In genomic region chr13:100196380-100196779, GRCh38 we compare ENCODE assay signal across 24 cellular contexts.
DNase-seq lines count a peak whose midpoint lies in the region; ATAC-seq, FAIRE-seq and TF ChIP-seq lines count a peak whose summit lies in the region.
"Had no signal": no experiment of that assay in that cellular context is flagged by ENCODE, and none has a peak within 500 bp of the region (broad histone marks: within the 10 kb centered on the region; RNA-seq: fewer than 3 reads in every experiment).

No MANE protein-coding gene starts in this region.

- 61% methylated on average over 3 of the region's 3 CpGs for WGBS in GM12878 (ENCODE audit: insufficient coverage, insufficient replicate concordance, low lambda C conversion rate, missing lambda C conversion rate)
- WGBS in stomach, 5 donors, result 69 to 88% (median 79%) methylated on average over 3 of the region's 3 CpGs

- H4K20me1 ChIP-seq in GM23338 (replicated peaks; ENCODE audit: insufficient read depth) (no peaks in the 10 kb centered on the region), GM12878 (ENCODE audit: control insufficient read depth, insufficient read depth) (no peaks in the 10 kb centered on the region)
- H4K20me1 ChIP-seq: BLaER1 treated with 17β-estradiol and CSF1 and Interleukin-3, amounts not matched to agents 10 nM and 100 nM had no signal

- TF ChIP-seq POLR2A in GM12878 (IDR thresholded peaks at IDR 0.05; ENCODE audit: low read depth, low read length), result no peak
- no peak for TF ChIP-seq POLR2A in stomach (IDR thresholded peaks at IDR 0.05)

- CTCF ChIA-PET in GM12878 (lab: Yijun Ruan, JAX), result interaction anchor here (1.7 kb wide), 1 partner anchor 107 kb away, joined by 5 read pairs; the partner anchor contains the start of gene PCCA

- TF ChIP-seq EP300 in GM12878 (IDR thresholded peaks at IDR 0.05; ENCODE audit: borderline replicate concordance in 1 of 2, control insufficient read depth in 1 of 2, low read depth in 2 of 2, low read length in 2 of 2) (no peak), stomach (IDR thresholded peaks at IDR 0.05) (no peak)

- H3K27ac ChIP-seq in GM23338 (ENCODE audit: low read depth), result no peak overlapping the region
- no peak overlapping the region; the same call in 1 of the 2 replicates for H3K27ac ChIP-seq in SK-N-MC
- H3K27ac ChIP-seq in GM12878 (ENCODE audit: control insufficient read depth, insufficient read depth), result no peak overlapping the region
- peak overlapping the region; percentile 75 for H3K27ac ChIP-seq in iPS-18a (ENCODE audit: low read length)
- peak overlapping the region in 1 of 5 donors; percentile 77 for H3K27ac ChIP-seq in stomach
- H3K27ac ChIP-seq: BLaER1 treated with 17β-estradiol and CSF1 and Interleukin-3, amounts not matched to agents 10 nM and 100 nM; SJSA1 had no signal

- DNase-seq in GM23338 (ENCODE audit: low spot score) (no peak), SK-N-MC (ENCODE audit: low read depth, low spot score) (no peak), GM12878 (ENCODE audit: low read depth, low spot score) (no peak), glomerular visceral epithelial cell (ENCODE audit: extremely low spot score) (no peak), stomach (no peak)
- no peak for DNase-seq in stimulated activated CD4-positive, alpha-beta T cell treated with anti-CD3 and anti-CD28 coated beads, Interleukin-12 subunit alpha, Interleukin-12 subunit beta, amount 100 ng/mL, for 4 hours
- DNase-seq: AML-193; CD4-positive, alpha-beta T cell; COR-L47; NCI-H1092; NCI-H1417 treated with DMSO at 0.1 percent for 48 hours; NCI-H1694 treated with DMSO at 0.1 percent for 48 hours; NCI-H2081; NCI-H2171; NCI-H226; NCI-H510A; NCI-H69; Right ventricle myocardium superior; RPMI8226 had no signal

- TF ChIP-seq RAD21 in GM12878 (IDR thresholded peaks at IDR 0.05; ENCODE audit: insufficient read depth, low read depth, low read length), result no peak

- peaks cover 2% of the 10 kb centered on the region for H3K27me3 Mint-ChIP-seq in GM23338 (ENCODE audit: insufficient read depth, low read depth, poor library complexity)
- H3K27me3 Mint-ChIP-seq: CD4-positive, alpha-beta T cell had no signal

- TF ChIP-seq CTCF in GM23338 (conservative IDR thresholded peaks at IDR 0.05; ENCODE audit: low read depth in 2 of 2), result no peak
- no peak for TF ChIP-seq CTCF in GM12878 (IDR thresholded peaks at IDR 0.05 in 2 of 3, conservative IDR thresholded peaks at IDR 0.05 in 1 of 3; ENCODE audit: control insufficient read depth in 2 of 3, extremely low read depth in 1 of 3, insufficient read depth in 1 of 3, low read depth in 3 of 3, low read length in 3 of 3)
- no peak for TF ChIP-seq CTCF in stomach (IDR thresholded peaks at IDR 0.05)

- SMC1A ChIA-PET in GM12878 (lab: Charles Lee; ENCODE audit: uncharacterized antibody, unreplicated experiment), result no interaction called here

- H3K9me3 ChIP-seq in SK-N-MC (ENCODE audit: low read depth, low read length) (no peaks in the 10 kb centered on the region), GM12878 (replicated peaks; ENCODE audit: control insufficient read depth, insufficient read depth, low read length) (no peaks in the 10 kb centered on the region), iPS-18a (ENCODE audit: control insufficient read depth, low read depth, low read length) (no peaks in the 10 kb centered on the region), stomach (no peaks in the 10 kb centered on the region)
- H3K9me3 ChIP-seq: SJSA1 had no signal

- no peaks in the 10 kb centered on the region for H3F3A ChIP-seq in GM23338 (replicated peaks; ENCODE audit: low read depth)

- intact Hi-C loops in GM12878 (cut with micrococcal nuclease; ENCODE audit: unreplicated experiment) (no loop called here), stomach (cut with DNase I; ENCODE audit: low total_unique reads) (no loop called here)

- no peak overlapping the region for H3K27ac Mint-ChIP-seq in GM23338
- H3K27ac Mint-ChIP-seq: CD4-positive, alpha-beta T cell had no signal

- H3K36me3 ChIP-seq in GM23338 (ENCODE audit: insufficient read depth), result no peaks in the 10 kb centered on the region
- H3K36me3 ChIP-seq in SK-N-MC (ENCODE audit: insufficient read depth, low read length), result no peaks in the 10 kb centered on the region
- no peaks in the 10 kb centered on the region for H3K36me3 ChIP-seq in GM12878 (ENCODE audit: control insufficient read depth in 2 of 2, insufficient read depth in 2 of 2, low read length in 1 of 2)
- H3K36me3 ChIP-seq in iPS-18a (ENCODE audit: control insufficient read depth, low read depth, low read length), result no peaks in the 10 kb centered on the region
- peaks cover 0 to 7% (median 0%) of the 10 kb centered on the region in 4 donors for H3K36me3 ChIP-seq in stomach
- H3K36me3 ChIP-seq: BLaER1 treated with 17β-estradiol and CSF1 and Interleukin-3, amounts not matched to agents 10 nM and 100 nM had no signal

- FAIRE-seq in GM12878 (lab: Jason Lieb, UNC), result no peak
- FAIRE-seq: GM12891 had no signal

- H3K9ac ChIP-seq in SK-N-MC (ENCODE audit: insufficient read length) (peak overlapping the region; percentile 7), GM12878 (ENCODE audit: control insufficient read depth, insufficient read depth, low read length) (no peak overlapping the region), iPS-18a (ENCODE audit: low read length) (no peak overlapping the region)
- H3K9ac ChIP-seq: BLaER1 treated with 17β-estradiol and CSF1 and Interleukin-3, amounts not matched to agents 10 nM and 100 nM had no signal

- RAD21 ChIA-PET in GM12878 (lab: Charles Lee; ENCODE audit: unreplicated experiment), result interaction anchor here (1.0 to 1.4 kb wide), 2 partner anchors 10 to 19 kb away, joined by 3 read pairs; no protein-coding TSS in a partner anchor

- H3K4me1 ChIP-seq in GM23338 (ENCODE audit: insufficient read depth) (peaks cover 43% of the 10 kb centered on the region), GM12878 (ENCODE audit: control insufficient read depth, insufficient read depth, low read length) (no peaks in the 10 kb centered on the region), iPS-18a (ENCODE audit: control insufficient read depth, low read depth, low read length) (peaks cover 46% of the 10 kb centered on the region), stomach (peaks cover 0 to 49% (median 18%) of the 10 kb centered on the region in 4 donors)
- H3K4me1 ChIP-seq: BLaER1 treated with 17β-estradiol and CSF1 and Interleukin-3, amounts not matched to agents 10 nM and 100 nM; SJSA1 had no signal

- ATAC-seq in GM23338 (no peak), GM12878 (peak; percentile 27; the same call in 1 of the 3 replicates), GM21526 (IDR thresholded peaks at IDR 0.05; ENCODE audit: low FRiP score, unreplicated experiment) (no peak)

- H3K9me3 Mint-ChIP-seq in GM23338, result no peaks in the 10 kb centered on the region
- H3K9me3 Mint-ChIP-seq: CD4-positive, alpha-beta T cell had no signal

- POLR2A ChIA-PET in GM12878 (lab: Charles Lee), result no interaction called here

- H3K4me1 Mint-ChIP-seq in GM23338, result peaks cover 55% of the 10 kb centered on the region

- H3K27me3 ChIP-seq in GM23338 (ENCODE audit: insufficient read depth) (no peaks in the 10 kb centered on the region), GM12878 (replicated peaks in 1 of 2; ENCODE audit: control insufficient read depth in 2 of 2, insufficient read depth in 2 of 2, low read length in 1 of 2) (no peaks in the 10 kb centered on the region), iPS-18a (ENCODE audit: control insufficient read depth, insufficient read depth, low read length) (no peaks in the 10 kb centered on the region), stomach (no peaks in the 10 kb centered on the region)
- H3K27me3 ChIP-seq: BLaER1 treated with 17β-estradiol and CSF1 and Interleukin-3, amounts not matched to agents 10 nM and 100 nM; SJSA1 had no signal

- H3K4me3 ChIP-seq in GM23338, result no peak overlapping the region
- H3K4me3 ChIP-seq in SK-N-MC, result no peak overlapping the region
- no peak overlapping the region for H3K4me3 ChIP-seq in GM12878
- H3K4me3 ChIP-seq in iPS-18a (ENCODE audit: low read length), result no peak overlapping the region
- H3K4me3 ChIP-seq in stomach, result no peak overlapping the region
- H3K4me3 ChIP-seq: BLaER1 treated with 17β-estradiol and CSF1 and Interleukin-3, amounts not matched to agents 10 nM and 100 nM; SJSA1 had no signal

- no peaks in the 10 kb centered on the region for H3K9me2 ChIP-seq in GM23338 (ENCODE audit: insufficient read depth)

- no peak overlapping the region for H3K4me3 Mint-ChIP-seq in GM23338
- H3K4me3 Mint-ChIP-seq: CD4-positive, alpha-beta T cell had no signal

- in situ Hi-C loops in GM12878 (cut with MboI), result no loop called here

- H2AFZ ChIP-seq in GM23338 (no peak overlapping the region), GM12878 (ENCODE audit: control insufficient read depth, low read depth, low read length) (no peak overlapping the region)

- peaks cover 3% of the 10 kb centered on the region; the same call in 1 of the 3 replicates for H3K36me3 Mint-ChIP-seq in GM23338 (ENCODE audit: low read depth)

- H3K79me2 ChIP-seq in GM23338 (replicated peaks; ENCODE audit: insufficient read depth), result peaks cover 28% of the 10 kb centered on the region
- H3K79me2 ChIP-seq in GM12878 (ENCODE audit: control insufficient read depth, insufficient read depth, low read length), result no peaks in the 10 kb centered on the region

- no TSS peak for BruUV-seq in GM12878 (replicated peaks; lab: Mats Ljungman, UMichigan)

- peak overlapping the region; percentile 0; the same call in 1 of the 2 replicates for H3K4me2 ChIP-seq in GM23338
- H3K4me2 ChIP-seq in GM12878 (ENCODE audit: control insufficient read depth, insufficient read depth), result no peak overlapping the region
- H3K4me2 ChIP-seq: BLaER1 treated with 17β-estradiol and CSF1 and Interleukin-3, amounts not matched to agents 10 nM and 100 nM had no signal

TF ChIP-seq in GM12878, 131 proteins besides CTCF, POLR2A, EP300 and RAD21 (continues in another document):
- TF ChIP-seq TAF1 (IDR thresholded peaks at IDR 0.05; ENCODE audit: borderline replicate concordance, low read depth, low read length), result no peak
- no peak for TF ChIP-seq TCF3 (IDR thresholded peaks at IDR 0.05; ENCODE audit: borderline replicate concordance, insufficient read depth, low read depth, low read length)
